24 cellular contexts compared by ENCODE assay signal in the genomic region with DNA sequence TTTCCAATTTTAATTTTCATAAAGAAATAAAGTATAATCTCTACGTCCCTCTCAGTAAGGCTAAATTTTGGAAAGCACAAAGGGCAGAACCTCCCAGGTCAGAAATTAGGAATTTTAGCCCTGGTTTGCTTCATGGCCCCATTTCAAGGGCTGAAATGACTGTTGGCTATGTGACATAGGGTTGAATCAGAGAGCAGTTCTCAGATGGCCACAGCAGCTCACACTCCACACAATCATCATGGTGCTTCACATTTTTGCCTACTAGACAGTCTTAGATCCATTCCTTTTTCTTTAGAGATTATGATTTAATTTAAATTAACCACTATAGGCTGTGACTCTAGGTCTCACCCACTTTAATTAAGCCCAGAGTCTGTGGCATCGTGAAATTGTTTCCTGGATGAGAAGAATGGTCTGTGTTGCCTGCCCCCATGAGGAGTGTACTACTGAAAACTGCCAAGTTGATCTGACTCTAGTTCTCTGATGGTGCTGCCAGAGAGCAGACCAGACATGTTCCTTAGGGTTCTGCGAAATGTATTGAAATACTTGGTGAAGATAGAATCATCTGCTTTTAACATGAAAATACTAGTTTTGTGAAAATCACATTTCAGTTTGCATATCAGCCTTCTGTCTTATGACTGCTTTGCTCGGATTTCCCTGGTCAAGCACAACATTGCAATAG.
"Had no signal": no experiment of that assay in that cellular context is flagged by ENCODE, and none has a peak within 500 bp of the region (broad histone marks: within the 10 kb centered on the region; RNA-seq: fewer than 3 reads in every experiment).

No MANE protein-coding gene starts in this region.

- H3K27me3 ChIP-seq: MG63, SJCRH30 had no signal

- H3K27ac ChIP-seq: HL-60, SJCRH30 had no signal

- ATAC-seq: Panc1, PC-3, Right ventricle myocardium inferior, SK-N-SH treated with all-trans-retinoic acid at 6 μM for 48 hours had no signal

- H3K4me1 ChIP-seq: SJCRH30 had no signal

- DNase-seq: IMR-90, Karpas-422, KG1, MG63, NCI-H1092, NCI-H1105 treated with DMSO at 0.1 percent for 48 hours, NCI-H1417 treated with DMSO at 0.1 percent for 48 hours, NCI-H146, NCI-H1694 treated with DMSO at 0.1 percent for 48 hours, NCI-H1930, NCI-H2081, NCI-H2107, NCI-H2227 treated with DMSO at 0.1 percent for 48 hours, NCI-H524, NCI-H69, NCI-H774, PC-3, SHP77 treated with DMSO at 0.1 percent for 48 hours, SJCRH30 had no signal

- H3K9me3 ChIP-seq: MG63, SJCRH30 had no signal

- H3K4me3 ChIP-seq: MG63, SJCRH30 had no signal

- FAIRE-seq: HTR-8/SVneo had no signal
